9 cellular contexts compared by ENCODE assay signal in the genomic region with DNA sequence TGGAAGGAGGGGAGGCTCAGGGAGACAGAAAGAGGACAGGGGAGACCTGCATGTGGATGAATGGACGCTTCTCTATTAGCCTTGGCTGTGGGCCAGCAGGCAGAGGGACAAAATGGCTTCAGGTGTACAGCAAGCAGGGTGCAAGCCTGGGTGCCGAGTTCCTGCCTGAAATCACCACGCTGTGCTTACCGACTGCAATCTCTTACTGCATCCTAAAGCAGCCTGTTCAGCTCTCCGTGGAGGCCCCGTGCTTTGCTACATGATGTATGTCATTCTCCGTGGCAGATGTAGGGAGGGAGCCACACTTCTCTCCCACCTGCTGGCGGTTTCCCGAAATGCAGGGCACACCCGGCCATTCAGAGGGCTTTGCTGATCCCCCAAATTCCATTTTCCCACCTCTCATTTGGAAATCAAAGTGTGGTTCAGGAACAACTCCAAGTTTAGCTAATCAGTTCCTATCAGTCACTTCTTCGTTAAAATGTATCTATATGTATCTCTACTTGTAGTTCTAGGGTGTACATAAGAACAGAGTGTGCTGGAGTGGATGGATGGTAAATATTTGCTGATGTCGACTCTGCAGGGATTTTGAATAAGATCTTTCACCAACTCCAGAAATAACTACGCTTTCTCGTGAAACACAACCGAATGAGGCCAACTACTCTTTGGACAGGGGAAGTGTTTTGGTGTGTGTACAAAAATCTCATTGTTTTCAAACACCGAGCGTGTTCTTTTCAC.
DNase-seq lines count a peak whose midpoint lies in the region; ATAC-seq, FAIRE-seq and TF ChIP-seq lines count a peak whose summit lies in the region.
"Had no signal": no experiment of that assay in that cellular context is flagged by ENCODE, and none has a peak within 500 bp of the region (broad histone marks: within the 10 kb centered on the region; RNA-seq: fewer than 3 reads in every experiment).

No MANE protein-coding gene starts in this region.

- BruUV-seq in HepG2 (replicated peaks; lab: Mats Ljungman, UMichigan), result no TSS peak

- H3K36me3 ChIP-seq in RWPE2 (ENCODE audit: low read depth) (no peaks in the 10 kb centered on the region), HepG2 (replicated peaks in 1 of 2; ENCODE audit: control insufficient read depth in 1 of 2, insufficient read depth in 2 of 2, low read length in 2 of 2) (no peaks in the 10 kb centered on the region)
- H3K36me3 ChIP-seq: vagina had no signal

- intact Hi-C loops in HepG2 (cut with micrococcal nuclease; ENCODE audit: unreplicated experiment), result no loop called here

- ATAC-seq in RWPE2 (ENCODE audit: low read depth) (peak; percentile 66), HepG2 (peak; percentile 91)

- H3K4me1 ChIP-seq in RWPE2 (ENCODE audit: insufficient read depth, poor library complexity, severe bottlenecking) (no peaks in the 10 kb centered on the region), HepG2 (ENCODE audit: insufficient read depth, low read length) (peaks cover 10% of the 10 kb centered on the region; the same call in 1 of the 2 replicates)
- H3K4me1 ChIP-seq: vagina had no signal

- H3K4me3 ChIP-seq in RWPE2 (ENCODE audit: severe bottlenecking) (no peak overlapping the region), HepG2 (replicated peaks in 1 of 3; ENCODE audit: insufficient read depth in 1 of 3, low read depth in 2 of 3, low read length in 3 of 3) (0 out of 6 replicates have a peak overlapping the region, but pooled peaks of 1 of the 3 experiments have one; percentile 23)
- H3K4me3 ChIP-seq: vagina had no signal

- no peaks in the 10 kb centered on the region for H4K20me1 ChIP-seq in HepG2 (ENCODE audit: insufficient read depth, low read length)

- TF ChIP-seq POLR2A in HepG2 (IDR thresholded peaks at IDR 0.05; ENCODE audit: insufficient read depth in 1 of 2, low read depth in 2 of 2, low read length in 2 of 2) (no peak), GM12892 (IDR thresholded peaks at IDR 0.05; ENCODE audit: low read depth, low read length) (no peak)

- 4% methylated on average over 13 of the region's 17 CpGs for WGBS in HepG2 (ENCODE audit: low lambda C conversion rate)

- H3K27me3 ChIP-seq in RWPE2 (ENCODE audit: insufficient read depth, poor library complexity, severe bottlenecking), result no peaks in the 10 kb centered on the region
- 0 out of 5 replicates have a peak, but pooled peaks cover 0 to 2% of the 10 kb centered on the region in 2 experiments for H3K27me3 ChIP-seq in HepG2 (ENCODE audit: control insufficient read depth in 1 of 2, insufficient read depth in 2 of 2, low read length in 2 of 2)
- H3K27me3 ChIP-seq: vagina had no signal

- peak; percentile 48 for TF ChIP-seq CTCF in RWPE2 (IDR thresholded peaks at IDR 0.05; ENCODE audit: poor library complexity, severe bottlenecking)
- peak; percentile 41 for TF ChIP-seq CTCF in HepG2 (CRISPR knock-in tag; IDR thresholded peaks at IDR 0.05)

- no peak for TF ChIP-seq RAD21 in HepG2 (CRISPR knock-in tag; IDR thresholded peaks at IDR 0.05)

- FAIRE-seq in HepG2 (lab: Jason Lieb, UNC) (no peak), GM12892 (lab: Jason Lieb, UNC) (no peak)

- H3K79me2 ChIP-seq in HepG2 (ENCODE audit: insufficient read depth, low read length), result no peaks in the 10 kb centered on the region

- CTCF ChIA-PET in HepG2 (lab: Yijun Ruan, JAX; ENCODE audit: low intra/inter-chr PET ratio, low total read pairs), result no interaction called here

- H3K9ac ChIP-seq in HepG2 (ENCODE audit: insufficient read depth, low read depth, low read length), result no peak overlapping the region

- H3K4me2 ChIP-seq in HepG2 (ENCODE audit: low read depth, low read length), result peak overlapping the region; percentile 63

- H3K9me3 ChIP-seq in RWPE2 (ENCODE audit: severe bottlenecking) (no peaks in the 10 kb centered on the region), HepG2 (ENCODE audit: low read length) (no peaks in the 10 kb centered on the region)
- H3K9me3 ChIP-seq: vagina had no signal

- H3K27ac ChIP-seq in RWPE2 (ENCODE audit: poor library complexity, severe bottlenecking), result no peak overlapping the region
- H3K27ac ChIP-seq in HepG2 (ENCODE audit: extremely low read length, insufficient read depth, low read length), result no peak overlapping the region
- H3K27ac ChIP-seq: vagina had no signal

- in situ Hi-C loops in HepG2 (cut with HindIII; ENCODE audit: extremely low pct_ligation_motif_present, low pct_unique_long_range_greater_than_20kb), result no loop called here

- POLR2A ChIA-PET in HepG2 (lab: Yijun Ruan, JAX), result no interaction called here

- TF ChIP-seq EP300 in HepG2 (IDR thresholded peaks at IDR 0.05; ENCODE audit: low read depth in 2 of 2, low read length in 2 of 2), result no peak
- no peak for TF ChIP-seq EP300 in HepG2 (CRISPR knock-in tag; IDR thresholded peaks at IDR 0.05; ENCODE audit: borderline replicate concordance)

- H2AFZ ChIP-seq in HepG2 (ENCODE audit: low read length), result no peak overlapping the region

- peak; percentile 30 for DNase-seq in Daoy (ENCODE audit: low read depth)
- peak; percentile 51 to 95 (median 84) for DNase-seq in NCI-H1417 (lab: John Stamatoyannopoulos, UW)
- no peak for DNase-seq in RWPE2 (ENCODE audit: low spot score)
- peak; percentile 5 for DNase-seq in HepG2 (ENCODE audit: low spot score)
- DNase-seq in GM12892 (ENCODE audit: insufficient read length), result no peak
- no peak for DNase-seq in activated CD4-positive, alpha-beta T cell treated with anti-CD3 and anti-CD28 coated beads, Interleukin-2, amount 50 U/mL, for 4 hours
- DNase-seq in OCI-M1 (lab: John Stamatoyannopoulos, UW), result no peak
- no peak for DNase-seq in activated gamma-delta T cell (lab: John Stamatoyannopoulos, UW)

TF ChIP-seq in HepG2, 621 proteins besides CTCF, POLR2A, EP300 and RAD21:
- no peak for TF ChIP-seq ZNF431 (CRISPR knock-in tag; IDR thresholded peaks at IDR 0.05; ENCODE audit: borderline replicate concordance, low read depth)
- TF ChIP-seq, protein P1, sequence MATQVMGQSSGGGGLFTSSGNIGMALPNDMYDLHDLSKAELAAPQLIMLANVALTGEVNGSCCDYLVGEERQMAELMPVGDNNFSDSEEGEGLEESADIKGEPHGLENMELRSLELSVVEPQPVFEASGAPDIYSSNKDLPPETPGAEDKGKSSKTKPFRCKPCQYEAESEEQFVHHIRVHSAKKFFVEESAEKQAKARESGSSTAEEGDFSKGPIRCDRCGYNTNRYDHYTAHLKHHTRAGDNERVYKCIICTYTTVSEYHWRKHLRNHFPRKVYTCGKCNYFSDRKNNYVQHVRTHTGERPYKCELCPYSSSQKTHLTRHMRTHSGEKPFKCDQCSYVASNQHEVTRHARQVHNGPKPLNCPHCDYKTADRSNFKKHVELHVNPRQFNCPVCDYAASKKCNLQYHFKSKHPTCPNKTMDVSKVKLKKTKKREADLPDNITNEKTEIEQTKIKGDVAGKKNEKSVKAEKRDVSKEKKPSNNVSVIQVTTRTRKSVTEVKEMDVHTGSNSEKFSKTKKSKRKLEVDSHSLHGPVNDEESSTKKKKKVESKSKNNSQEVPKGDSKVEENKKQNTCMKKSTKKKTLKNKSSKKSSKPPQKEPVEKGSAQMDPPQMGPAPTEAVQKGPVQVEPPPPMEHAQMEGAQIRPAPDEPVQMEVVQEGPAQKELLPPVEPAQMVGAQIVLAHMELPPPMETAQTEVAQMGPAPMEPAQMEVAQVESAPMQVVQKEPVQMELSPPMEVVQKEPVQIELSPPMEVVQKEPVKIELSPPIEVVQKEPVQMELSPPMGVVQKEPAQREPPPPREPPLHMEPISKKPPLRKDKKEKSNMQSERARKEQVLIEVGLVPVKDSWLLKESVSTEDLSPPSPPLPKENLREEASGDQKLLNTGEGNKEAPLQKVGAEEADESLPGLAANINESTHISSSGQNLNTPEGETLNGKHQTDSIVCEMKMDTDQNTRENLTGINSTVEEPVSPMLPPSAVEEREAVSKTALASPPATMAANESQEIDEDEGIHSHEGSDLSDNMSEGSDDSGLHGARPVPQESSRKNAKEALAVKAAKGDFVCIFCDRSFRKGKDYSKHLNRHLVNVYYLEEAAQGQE (IDR thresholded peaks at IDR 0.05; ENCODE audit: borderline replicate concordance in 1 of 2, low read depth in 1 of 2, low read length in 2 of 2), result no peak
- TF ChIP-seq, protein P2, sequence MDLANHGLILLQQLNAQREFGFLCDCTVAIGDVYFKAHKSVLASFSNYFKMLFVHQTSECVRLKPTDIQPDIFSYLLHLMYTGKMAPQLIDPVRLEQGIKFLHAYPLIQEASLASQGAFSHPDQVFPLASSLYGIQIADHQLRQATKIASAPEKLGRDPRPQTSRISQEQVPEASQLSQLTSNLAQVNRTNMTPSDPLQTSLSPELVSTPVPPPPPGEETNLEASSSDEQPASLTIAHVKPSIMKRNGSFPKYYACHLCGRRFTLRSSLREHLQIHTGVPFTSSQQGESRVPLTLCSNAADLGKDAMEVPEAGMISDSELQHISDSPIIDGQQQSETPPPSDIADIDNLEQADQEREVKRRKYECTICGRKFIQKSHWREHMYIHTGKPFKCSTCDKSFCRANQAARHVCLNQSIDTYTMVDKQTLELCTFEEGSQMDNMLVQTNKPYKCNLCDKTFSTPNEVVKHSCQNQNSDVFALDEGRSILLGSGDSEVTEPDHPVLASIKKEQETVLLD (CRISPR knock-in tag; IDR thresholded peaks at IDR 0.05; ENCODE audit: low read depth), result no peak
- TF ChIP-seq ATF7 (IDR thresholded peaks at IDR 0.05), result no peak
- no peak for TF ChIP-seq ATF7 (CRISPR knock-in tag; IDR thresholded peaks at IDR 0.05)
- TF ChIP-seq HNRNPUL1 (IDR thresholded peaks at IDR 0.05; ENCODE audit: low read depth, low read length), result no peak
- TF ChIP-seq HDAC2 (CRISPR knock-in tag; IDR thresholded peaks at IDR 0.05), result no peak
- TF ChIP-seq KAT7 (CRISPR knock-in tag; IDR thresholded peaks at IDR 0.05; ENCODE audit: borderline replicate concordance), result no peak
- TF ChIP-seq SMAD3 (CRISPR knock-in tag; IDR thresholded peaks at IDR 0.05), result no peak
- TF ChIP-seq, protein P3, sequence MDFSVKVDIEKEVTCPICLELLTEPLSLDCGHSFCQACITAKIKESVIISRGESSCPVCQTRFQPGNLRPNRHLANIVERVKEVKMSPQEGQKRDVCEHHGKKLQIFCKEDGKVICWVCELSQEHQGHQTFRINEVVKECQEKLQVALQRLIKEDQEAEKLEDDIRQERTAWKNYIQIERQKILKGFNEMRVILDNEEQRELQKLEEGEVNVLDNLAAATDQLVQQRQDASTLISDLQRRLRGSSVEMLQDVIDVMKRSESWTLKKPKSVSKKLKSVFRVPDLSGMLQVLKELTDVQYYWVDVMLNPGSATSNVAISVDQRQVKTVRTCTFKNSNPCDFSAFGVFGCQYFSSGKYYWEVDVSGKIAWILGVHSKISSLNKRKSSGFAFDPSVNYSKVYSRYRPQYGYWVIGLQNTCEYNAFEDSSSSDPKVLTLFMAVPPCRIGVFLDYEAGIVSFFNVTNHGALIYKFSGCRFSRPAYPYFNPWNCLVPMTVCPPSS (IDR thresholded peaks at IDR 0.05), result no peak
- TF ChIP-seq KLF9 (CRISPR knock-in tag; IDR thresholded peaks at IDR 0.05; ENCODE audit: low read depth), result no peak

Comparison
In these comparisons a context has a peak if more than half of its experiments do, and no peak if none do; other contexts are left out.
1. DNase-seq: peak in Daoy (single experiment), NCI-H1417 (3 of 3) and HepG2 (single experiment); none in RWPE2 (single experiment), GM12892 (single experiment), activated CD4-positive, alpha-beta T cell treated with anti-CD3 and anti-CD28 coated beads, Interleukin-2, amount 50 U/mL, for 4 hours (0 of 2), OCI-M1 (single experiment) and activated gamma-delta T cell (single experiment).